In genomic region chr7:134901389-134902020, GRCh38 we compare ENCODE assay signal across 1 cellular context.
TF ChIP-seq lines count a peak whose summit lies in the region.

No MANE protein-coding gene starts in this region.

TF ChIP-seq in HepG2, 621 proteins besides CTCF, POLR2A, EP300 and RAD21 (continued from another document and continues in another):
- TF ChIP-seq ZNF800 (CRISPR knock-in tag; IDR thresholded peaks at IDR 0.05): no peak
- TF ChIP-seq JARID2 (CRISPR knock-in tag; IDR thresholded peaks at IDR 0.05; ENCODE audit: insufficient replicate concordance): no peak
- TF ChIP-seq DMTF1 (CRISPR knock-in tag; IDR thresholded peaks at IDR 0.05): no peak
- TF ChIP-seq ZNF619 (CRISPR knock-in tag; IDR thresholded peaks at IDR 0.05): no peak
- TF ChIP-seq ZNF33B (CRISPR knock-in tag; IDR thresholded peaks at IDR 0.05): no peak
- no peak for TF ChIP-seq SNRNP70 (IDR thresholded peaks at IDR 0.05; ENCODE audit: low read depth, low read length)
- no peak for TF ChIP-seq MLXIP (CRISPR knock-in tag; IDR thresholded peaks at IDR 0.05; ENCODE audit: borderline replicate concordance)
- TF ChIP-seq MAFK (conservative IDR thresholded peaks at IDR 0.05 in 1 of 2, IDR thresholded peaks at IDR 0.05 in 1 of 2; ENCODE audit: low read length in 2 of 2): 0 out of 4 replicates have a peak, but pooled peaks have one; percentile 13 to 18
- TF ChIP-seq ZSCAN12 (CRISPR knock-in tag; IDR thresholded peaks at IDR 0.05): no peak
- TF ChIP-seq BRD4 (CRISPR knock-in tag; IDR thresholded peaks at IDR 0.05): no peak
- no peak for TF ChIP-seq CHD4 (IDR thresholded peaks at IDR 0.05; ENCODE audit: borderline replicate concordance, low read length)
- TF ChIP-seq U2AF1 (optimal IDR thresholded peaks at IDR 0.05; ENCODE audit: low read depth, low read length): no peak
- TF ChIP-seq ZNF543 (CRISPR knock-in tag; IDR thresholded peaks at IDR 0.05): no peak
- TF ChIP-seq IKZF5 (CRISPR knock-in tag; IDR thresholded peaks at IDR 0.05): peak; percentile 63; the same call in 1 of the 2 replicates
- peak; percentile 65; the same call in 1 of the 2 replicates for TF ChIP-seq SOX5 (CRISPR knock-in tag; IDR thresholded peaks at IDR 0.05; ENCODE audit: borderline replicate concordance)
- no peak for TF ChIP-seq ZNF549 (CRISPR knock-in tag; IDR thresholded peaks at IDR 0.05)
- no peak for TF ChIP-seq CAMTA2 (CRISPR knock-in tag; IDR thresholded peaks at IDR 0.05; ENCODE audit: borderline replicate concordance)
- no peak for TF ChIP-seq SP1 (IDR thresholded peaks at IDR 0.05)
- TF ChIP-seq SP1 (CRISPR knock-in tag; IDR thresholded peaks at IDR 0.05): no peak
- TF ChIP-seq CERS6 (CRISPR knock-in tag; IDR thresholded peaks at IDR 0.05): no peak
- peak in 1 of 2 experiments; percentile 28; a peak in 1 of 4 replicates for TF ChIP-seq KLF16 (CRISPR knock-in tag; IDR thresholded peaks at IDR 0.05)
- no peak for TF ChIP-seq HCFC1 (IDR thresholded peaks at IDR 0.05; ENCODE audit: low read depth, low read length)
- TF ChIP-seq BORCS8-MEF2B (CRISPR knock-in tag; IDR thresholded peaks at IDR 0.05): no peak
- TF ChIP-seq PHF20 (CRISPR knock-in tag; IDR thresholded peaks at IDR 0.05): no peak
- TF ChIP-seq EED (CRISPR knock-in tag; IDR thresholded peaks at IDR 0.05): no peak
- no peak for TF ChIP-seq ZSCAN25 (CRISPR knock-in tag; IDR thresholded peaks at IDR 0.05)
- TF ChIP-seq TFAP4 (IDR thresholded peaks at IDR 0.05; ENCODE audit: borderline replicate concordance, low read depth): peak; percentile 45; the same call in 1 of the 2 replicates
- no peak for TF ChIP-seq NFE2L2 (IDR thresholded peaks at IDR 0.05; ENCODE audit: low read length)
- no peak for TF ChIP-seq ARNT2 (CRISPR knock-in tag; IDR thresholded peaks at IDR 0.05; ENCODE audit: low read depth)
- no peak for TF ChIP-seq IRF9 (CRISPR knock-in tag; IDR thresholded peaks at IDR 0.05; ENCODE audit: borderline replicate concordance)
- TF ChIP-seq ZNF3 (CRISPR knock-in tag; IDR thresholded peaks at IDR 0.05): no peak
- no peak for TF ChIP-seq ZFP90 (CRISPR knock-in tag; IDR thresholded peaks at IDR 0.05; ENCODE audit: borderline replicate concordance)
- no peak for TF ChIP-seq HIC2 (CRISPR knock-in tag; IDR thresholded peaks at IDR 0.05; ENCODE audit: low read depth)
- no peak for TF ChIP-seq NFKBIZ (CRISPR knock-in tag; IDR thresholded peaks at IDR 0.05)
- peak; percentile 53; the same call in 1 of the 2 replicates for TF ChIP-seq AHDC1 (CRISPR knock-in tag; IDR thresholded peaks at IDR 0.05; ENCODE audit: borderline replicate concordance)
